Comparison of ENCODE assay signal across 28 cellular contexts in genomic region chr4:97110506-97110905, GRCh38.
"Had no signal": no experiment of that assay in that cellular context is flagged by ENCODE, and none has a peak within 500 bp of the region (broad histone marks: within the 10 kb centered on the region; RNA-seq: fewer than 3 reads in every experiment).

No MANE protein-coding gene starts in this region.

- H3K27me3 ChIP-seq: colonic mucosa, esophagus muscularis mucosa, esophagus squamous epithelium, foreskin keratinocyte, gastrocnemius medialis, gastroesophageal sphincter, heart left ventricle, heart right ventricle, hepatocyte had no signal

- H2AFZ ChIP-seq: hepatocyte had no signal

- H3K79me2 ChIP-seq: hepatocyte had no signal

- H3K36me3 ChIP-seq: colonic mucosa, esophagus muscularis mucosa, esophagus squamous epithelium, gastrocnemius medialis, gastroesophageal sphincter, heart left ventricle, heart right ventricle had no signal

- FAIRE-seq: colon, endometrium, endothelial cell of umbilical vein, frontal cortex had no signal

- DNase-seq: colonic mucosa; cortex of kidney; dermis blood vessel endothelial cell; effector CD4-positive, alpha-beta T cell; effector CD8-positive, alpha-beta T cell; effector memory CD4-positive, alpha-beta T cell; effector memory CD8-positive, alpha-beta T cell; endodermal cell; erythroblast; esophagus squamous epithelium; foreskin fibroblast; foreskin keratinocyte; foreskin melanocyte; gastrocnemius medialis; glutamatergic neuron; head of caudate nucleus; heart left ventricle; heart right ventricle had no signal

- ATAC-seq: effector memory CD8-positive, alpha-beta T cell; esophagus mucosa; foreskin keratinocyte; gastrocnemius medialis; gastroesophageal sphincter; heart left ventricle; heart right ventricle had no signal

- H3K4me2 ChIP-seq: hepatocyte had no signal

- H3K4me1 ChIP-seq: colonic mucosa, esophagus muscularis mucosa, esophagus squamous epithelium, gastrocnemius medialis, gastroesophageal sphincter, heart left ventricle, heart right ventricle had no signal

- H3K27ac ChIP-seq: colonic mucosa, coronary artery, epithelial cell of prostate, esophagus muscularis mucosa, esophagus squamous epithelium, foreskin keratinocyte, gastrocnemius medialis, gastroesophageal sphincter, heart left ventricle, heart right ventricle, hepatocyte had no signal

- H3K9me3 ChIP-seq: colonic mucosa, esophagus muscularis mucosa, esophagus squamous epithelium, gastrocnemius medialis, gastroesophageal sphincter, heart right ventricle had no signal

- H3K4me3 ChIP-seq: colonic mucosa, coronary artery, esophagus muscularis mucosa, esophagus squamous epithelium, gastrocnemius medialis, gastroesophageal sphincter, heart left ventricle, heart right ventricle, hepatocyte had no signal
